In the genomic region with DNA sequence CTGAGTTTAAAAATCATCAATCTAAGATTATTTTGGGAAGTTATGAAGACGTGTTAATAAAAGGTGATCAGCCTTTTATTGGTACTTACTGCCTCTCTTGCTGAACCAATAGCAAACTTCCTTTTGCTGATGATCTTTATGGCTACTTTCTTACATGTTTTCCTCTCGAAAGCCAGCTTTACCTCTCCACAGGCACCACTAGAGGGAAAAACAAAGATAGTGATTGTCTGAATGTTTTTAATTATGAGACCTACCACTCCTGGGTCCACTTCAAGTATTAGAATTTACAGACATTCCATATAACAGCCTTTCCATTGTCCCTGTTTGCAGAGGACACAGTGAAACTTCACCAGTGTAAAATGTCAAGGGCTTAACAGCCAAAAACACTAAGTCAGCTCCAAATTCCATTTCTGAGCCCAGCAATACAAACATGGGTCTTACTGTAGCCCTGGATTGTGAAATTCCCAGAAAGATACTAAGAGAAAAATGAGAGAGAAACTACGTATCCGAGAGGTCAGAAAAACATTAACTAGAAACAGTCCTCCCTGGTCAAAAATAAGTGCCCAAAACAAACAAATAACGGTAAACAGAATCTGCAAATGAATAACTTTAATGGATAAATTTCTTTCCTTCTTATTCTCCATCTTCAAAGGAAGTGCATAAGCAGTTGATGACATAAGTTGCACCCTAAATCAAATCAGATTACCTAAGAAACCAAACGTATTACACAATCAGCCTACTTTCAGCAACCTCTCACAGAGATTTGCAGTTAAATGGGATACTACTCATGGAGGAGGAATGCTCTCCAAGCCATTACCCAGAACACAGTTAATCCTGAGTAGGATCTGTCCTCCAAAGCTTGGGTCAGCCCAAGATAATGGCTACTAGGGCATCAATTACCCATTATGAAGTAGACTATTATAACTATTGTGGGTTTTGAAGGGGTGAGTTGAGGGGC, we compare ENCODE assay signal across 8 cellular contexts. TPM values are rescaled to one million over a fixed set of nuclear protein-coding genes. Genes with fewer than 3 reads are reported as not detected.
DNase-seq lines count a peak whose midpoint lies in the region; ATAC-seq and TF ChIP-seq lines count a peak whose summit lies in the region.

No MANE protein-coding gene starts in this region.

- H3K36me3 ChIP-seq in HUES48 (ENCODE audit: control insufficient read depth, insufficient read depth, low read length) (peaks cover 60% of the 10 kb centered on the region), hepatocyte (replicated peaks; ENCODE audit: insufficient read depth, low read depth) (no peaks in the 10 kb centered on the region), testis (ENCODE audit: low read depth, missing control alignments) (no peaks in the 10 kb centered on the region)
- no peaks in the 10 kb centered on the region for H3K36me3 ChIP-seq in CD4-positive, alpha-beta memory T cell (ENCODE audit: insufficient read depth, low read length)

- in situ Hi-C loops in astrocyte of the cerebellum (cut with HindIII; ENCODE audit: low sequenced_read_pairs), result no loop called here

- WGBS in hepatocyte (ENCODE audit: low lambda C conversion rate, missing lambda C conversion rate), result 41% methylated on average over 6 of the region's 6 CpGs
- WGBS in testis, 2 donors, result 54 to 59% methylated on average over 6 of the region's 6 CpGs

- H2AFZ ChIP-seq in hepatocyte, result no peak overlapping the region

- CTCF ChIA-PET in CD4-positive, alpha-beta memory T cell (lab: Charles Lee; ENCODE audit: partially characterized antibody), result no interaction called here

- H3K36me3 Mint-ChIP-seq in CD4-positive, alpha-beta memory T cell, result peaks cover 12 to 23% of the 10 kb centered on the region in 2 donors

- H3K79me2 ChIP-seq in hepatocyte, result no peaks in the 10 kb centered on the region

- H3K4me2 ChIP-seq in hepatocyte, result peak overlapping the region; percentile 55

- no peak for TF ChIP-seq POLR2A in testis (IDR thresholded peaks at IDR 0.05)

- DNase-seq in astrocyte of the cerebellum (ENCODE audit: low read depth), result peak; percentile 72
- DNase-seq in hepatocyte (ENCODE audit: low spot score), result peak; percentile 64
- no peak for DNase-seq in testis
- no peak for DNase-seq in CD4-positive, alpha-beta memory T cell
- DNase-seq in nucleus accumbens (lab: John Stamatoyannopoulos, UW), result no peak
- DNase-seq in NCI-H2081 treated with DMSO at 0.1 percent for 48 hours (lab: John Stamatoyannopoulos, UW), result no peak

- H3K27ac ChIP-seq in HUES48 (ENCODE audit: low read depth, low read length), result peak overlapping the region; percentile 56
- peak overlapping the region; percentile 71 for H3K27ac ChIP-seq in hepatocyte
- H3K27ac ChIP-seq in testis, result peak overlapping the region; percentile 20 to 33
- no peak overlapping the region for H3K27ac ChIP-seq in CD4-positive, alpha-beta memory T cell (ENCODE audit: low read depth, low read length)

- H3K4me1 Mint-ChIP-seq in CD4-positive, alpha-beta memory T cell, result no peaks in the 10 kb centered on the region

- H3K27me3 ChIP-seq in HUES48 (ENCODE audit: control insufficient read depth, insufficient read depth, low read length) (no peaks in the 10 kb centered on the region), hepatocyte (no peaks in the 10 kb centered on the region), testis (no peaks in the 10 kb centered on the region)
- H3K27me3 ChIP-seq in CD4-positive, alpha-beta memory T cell (ENCODE audit: insufficient read depth, low read length), result no peaks in the 10 kb centered on the region

- H3K9me3 ChIP-seq in HUES48 (ENCODE audit: control insufficient read depth, insufficient read depth, low read length), result no peaks in the 10 kb centered on the region
- H3K9me3 ChIP-seq in hepatocyte (ENCODE audit: low read depth), result no peaks in the 10 kb centered on the region
- no peaks in the 10 kb centered on the region for H3K9me3 ChIP-seq in testis
- no peaks in the 10 kb centered on the region for H3K9me3 ChIP-seq in CD4-positive, alpha-beta memory T cell (ENCODE audit: control insufficient read depth in 1 of 2, low read length in 2 of 2)

- H4K20me1 ChIP-seq in hepatocyte (ENCODE audit: insufficient read depth, poor library complexity, severe bottlenecking), result no peaks in the 10 kb centered on the region

- no peak overlapping the region for H3K4me3 ChIP-seq in HUES48 (ENCODE audit: low read depth, low read length)
- no peak overlapping the region for H3K4me3 ChIP-seq in astrocyte of the cerebellum (ENCODE audit: low read depth, low read length)
- H3K4me3 ChIP-seq in hepatocyte, result no peak overlapping the region
- no peak overlapping the region for H3K4me3 ChIP-seq in testis
- H3K4me3 ChIP-seq in CD4-positive, alpha-beta memory T cell (ENCODE audit: low read length in 2 of 2), result no peak overlapping the region

- H3K4me1 ChIP-seq in HUES48 (ENCODE audit: control insufficient read depth, insufficient read depth, low read length) (no peaks in the 10 kb centered on the region), hepatocyte (ENCODE audit: insufficient read depth) (peaks cover 21% of the 10 kb centered on the region), testis (no peaks in the 10 kb centered on the region)
- no peaks in the 10 kb centered on the region for H3K4me1 ChIP-seq in CD4-positive, alpha-beta memory T cell (ENCODE audit: insufficient read depth, low read length)

- H3K27ac Mint-ChIP-seq in CD4-positive, alpha-beta memory T cell, result peak overlapping the region in 1 of 7 donors; percentile 1

- H3K27me3 Mint-ChIP-seq in CD4-positive, alpha-beta memory T cell, result no peaks in the 10 kb centered on the region

- no peak for TF ChIP-seq CTCF in astrocyte of the cerebellum (IDR thresholded peaks at IDR 0.05; ENCODE audit: low read depth, low read length, missing control alignments)
- TF ChIP-seq CTCF in hepatocyte (IDR thresholded peaks at IDR 0.05; ENCODE audit: poor library complexity), result peak; percentile 19
- no peak for TF ChIP-seq CTCF in testis (IDR thresholded peaks at IDR 0.05)

- intact Hi-C loops in testis (cut with DNase I; ENCODE audit: low total_unique reads), result no loop called here
- intact Hi-C loops in CD4-positive, alpha-beta memory T cell (cut with micrococcal nuclease), result no loop called here

- no peak overlapping the region for H3K4me3 Mint-ChIP-seq in CD4-positive, alpha-beta memory T cell

- H3K9ac ChIP-seq in HUES48 (ENCODE audit: low read depth, low read length), result no peak overlapping the region

- no peaks in the 10 kb centered on the region for H3K9me3 Mint-ChIP-seq in CD4-positive, alpha-beta memory T cell

- ATAC-seq in GM18873 (IDR thresholded peaks at IDR 0.05; ENCODE audit: low FRiP score, unreplicated experiment), result no peak

- POLR2A ChIA-PET in CD4-positive, alpha-beta memory T cell (lab: Charles Lee; ENCODE audit: partially characterized antibody), result no interaction called here

- H3K9me2 ChIP-seq in hepatocyte (replicated peaks; ENCODE audit: insufficient read depth), result no peaks in the 10 kb centered on the region

RNA-seq across cellular contexts. Expression of a gene that starts 29.5 kb away (rescaled TPM):
- total RNA-seq in hepatocyte (15.5 and 25.9 TPM in 2 replicates), testis (10 to 100 TPM; 21.3 to 28.1 TPM)
- polyA plus RNA-seq in hepatocyte (17.1 and 19.1 TPM in 2 replicates), testis (ENCODE audit: insufficient read depth, low read depth, low replicate concordance) (13.5 TPM)
- 1 to 10 TPM; 7.6 to 9.2 TPM for total RNA-seq in CD4-positive, alpha-beta memory T cell
- polyA plus RNA-seq in CD4-positive, alpha-beta memory T cell, result 10 to 100 TPM in 1 of 2 donors, 1 to 10 TPM in 1; 4.6 to 16.4 TPM

RNA-seq across cellular contexts. Expression of a gene that starts 29.7 kb away (rescaled TPM):
- 18.9 and 30.8 TPM in 2 replicates for total RNA-seq in hepatocyte
- polyA plus RNA-seq in hepatocyte, result 20.6 and 22.6 TPM in 2 replicates
- 10 to 100 TPM; 16.4 to 19.5 TPM for total RNA-seq in testis
- polyA plus RNA-seq in testis (ENCODE audit: insufficient read depth, low read depth, low replicate concordance), result 10.2 TPM
- total RNA-seq in CD4-positive, alpha-beta memory T cell, result 10 to 100 TPM in 1 of 2 experiments, 1 to 10 TPM in 1; 9.3 to 11.1 TPM
- polyA plus RNA-seq in CD4-positive, alpha-beta memory T cell, result 10 to 100 TPM in 1 of 2 donors, 1 to 10 TPM in 1; 7.6 to 10.3 TPM

RNA-seq across cellular contexts. Expression of a gene that starts 32.5 kb away (rescaled TPM):
- total RNA-seq in hepatocyte (30.4 and 45.7 TPM in 2 replicates), testis (100 to 1,000 TPM in 1 of 2 donors, 10 to 100 TPM in 1; 75.5 to 121 TPM)
- polyA plus RNA-seq in hepatocyte (13.9 and 14.7 TPM in 2 replicates), testis (ENCODE audit: insufficient read depth, low read depth, low replicate concordance) (29.4 TPM)
- total RNA-seq in CD4-positive, alpha-beta memory T cell, result 1 to 10 TPM; 1.6 to 1.7 TPM
- polyA plus RNA-seq in CD4-positive, alpha-beta memory T cell, result under 1 TPM in 1 of 2 donors, not detected in 1; 0.50 TPM

Comparison
In these comparisons a context has a peak if more than half of its experiments do, and no peak if none do; other contexts are left out.
1. DNase-seq: peak in astrocyte of the cerebellum (single experiment) and hepatocyte (single experiment); none in testis (single experiment), CD4-positive, alpha-beta memory T cell (0 of 5), nucleus accumbens (0 of 56) and NCI-H2081 treated with DMSO at 0.1 percent for 48 hours (single experiment).
2. RNA of a gene that starts 32.5 kb away (total RNA-seq): 75.5 to 121 TPM in testis and 30.4 to 45.7 TPM in hepatocyte; 1.6 to 1.7 TPM in CD4-positive, alpha-beta memory T cell; every median in the first group is over 10 times any median in the second.